Comparison of ENCODE assay signal across 8 cellular contexts in the genomic region with DNA sequence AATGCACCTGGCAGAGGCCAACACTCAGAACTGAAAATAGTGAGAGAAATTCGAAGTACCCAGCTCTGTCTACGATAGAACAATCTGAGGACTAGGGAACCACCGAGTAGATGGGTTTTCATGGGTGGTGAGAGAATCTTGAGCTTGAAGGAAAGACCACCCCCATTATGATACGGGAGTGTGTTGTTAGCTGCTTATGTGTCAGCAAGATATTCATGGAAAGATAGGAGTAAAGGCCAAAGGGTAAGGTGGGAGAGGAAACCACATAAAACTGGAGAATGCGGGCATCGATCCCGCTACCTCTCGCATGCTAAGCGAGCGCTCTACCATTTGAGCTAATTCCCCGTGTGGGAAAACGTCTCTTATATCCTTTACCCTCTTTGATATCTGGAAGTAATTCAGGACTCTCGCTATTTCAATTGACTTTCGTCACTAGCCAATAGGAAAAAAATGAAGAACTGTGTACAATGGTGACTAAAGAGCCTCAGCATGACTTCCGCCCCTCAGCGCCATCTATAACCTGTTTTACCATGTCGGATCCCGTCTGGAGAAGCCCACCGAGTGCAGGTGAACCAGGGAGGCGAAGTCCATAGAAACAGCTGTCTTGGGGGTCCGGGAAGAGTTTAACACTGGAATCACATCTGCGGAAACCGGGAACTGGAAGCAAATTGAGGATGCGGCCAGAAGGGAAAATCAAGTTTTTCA. TPM values are rescaled to one million over a fixed set of nuclear protein-coding genes. Genes with fewer than 3 reads are reported as not detected.
DNase-seq lines count a peak whose midpoint lies in the region; ATAC-seq and TF ChIP-seq lines count a peak whose summit lies in the region.

No MANE protein-coding gene starts in this region.

- H3K27ac ChIP-seq in KMS-11: peak overlapping the region; percentile 25; the same call in 1 of the 2 replicates

- no peaks in the 10 kb centered on the region for H3K36me3 ChIP-seq in KMS-11 (ENCODE audit: insufficient read depth)

- H2AFZ ChIP-seq in KMS-11 (ENCODE audit: low read depth): peak overlapping the region; percentile 55

- no peaks in the 10 kb centered on the region for H4K20me1 ChIP-seq in KMS-11 (ENCODE audit: insufficient read depth)

- H3K36me3 Mint-ChIP-seq in activated naive CD4-positive, alpha-beta T cell treated with anti-CD3 and anti-CD28 coated beads, Interleukin-2, amount 50 U/mL, for 24 hours: peaks cover 2% of the 10 kb centered on the region
- H3K36me3 Mint-ChIP-seq in glutamatergic neuron (ENCODE audit: unreplicated experiment) (peaks cover 5% of the 10 kb centered on the region), osteocyte (ENCODE audit: unreplicated experiment) (no peaks in the 10 kb centered on the region)

- in situ Hi-C loops in Caki2 (cut with HindIII; ENCODE audit: low pct_unique_long_range_greater_than_20kb, low sequenced_read_pairs): no loop called here

- H3K4me3 ChIP-seq in KMS-11 (IDR thresholded peaks at IDR 0.05; ENCODE audit: insufficient read depth, low read depth, low read length): no peak overlapping the region

- peak overlapping the region; percentile 52 for H3K4me2 ChIP-seq in KMS-11

- H3K4me1 ChIP-seq in KMS-11 (ENCODE audit: low read depth, poor library complexity, severe bottlenecking): peaks cover 13% of the 10 kb centered on the region

- ATAC-seq in HG03139 (IDR thresholded peaks at IDR 0.05; ENCODE audit: unreplicated experiment): no peak
- no peak for ATAC-seq in HG02852 (IDR thresholded peaks at IDR 0.05; ENCODE audit: unreplicated experiment)

- H3K4me1 Mint-ChIP-seq in activated naive CD4-positive, alpha-beta T cell treated with anti-CD3 and anti-CD28 coated beads, Interleukin-2, amount 50 U/mL, for 24 hours: peaks cover 34% of the 10 kb centered on the region
- peaks cover 5% of the 10 kb centered on the region for H3K4me1 Mint-ChIP-seq in glutamatergic neuron (ENCODE audit: low read depth, unreplicated experiment)
- peaks cover 21% of the 10 kb centered on the region for H3K4me1 Mint-ChIP-seq in osteocyte (ENCODE audit: unreplicated experiment)

- H3K9me3 Mint-ChIP-seq in activated naive CD4-positive, alpha-beta T cell treated with anti-CD3 and anti-CD28 coated beads, Interleukin-2, amount 50 U/mL, for 24 hours: no peaks in the 10 kb centered on the region
- H3K9me3 Mint-ChIP-seq in glutamatergic neuron (ENCODE audit: unreplicated experiment): peaks cover 38% of the 10 kb centered on the region
- H3K9me3 Mint-ChIP-seq in osteocyte (ENCODE audit: unreplicated experiment): no peaks in the 10 kb centered on the region

- no peaks in the 10 kb centered on the region for H3K27me3 ChIP-seq in KMS-11 (ENCODE audit: insufficient read depth, low read depth)

- peak overlapping the region; percentile 99 for H3K27ac Mint-ChIP-seq in activated naive CD4-positive, alpha-beta T cell treated with anti-CD3 and anti-CD28 coated beads, Interleukin-2, amount 50 U/mL, for 24 hours
- H3K27ac Mint-ChIP-seq in glutamatergic neuron (ENCODE audit: unreplicated experiment) (peak overlapping the region; percentile 88), osteocyte (ENCODE audit: unreplicated experiment) (peak overlapping the region; percentile 98)

- peak overlapping the region; percentile 21; the same call in 1 of the 2 replicates for H3K9ac ChIP-seq in KMS-11

- TF ChIP-seq CTCF in KMS-11 (conservative IDR thresholded peaks at IDR 0.05; ENCODE audit: low read depth, low read length) (no peak), glutamatergic neuron (IDR thresholded peaks at IDR 0.05; ENCODE audit: partially characterized antibody, unreplicated experiment) (no peak), osteocyte (IDR thresholded peaks at IDR 0.05) (no peak)

- peak; percentile 97 for DNase-seq in Caki2 (ENCODE audit: low read depth)
- peak; percentile 98 for DNase-seq in OCI-M1 (lab: John Stamatoyannopoulos, UW)
- DNase-seq in glutamatergic neuron: peak; percentile 62
- no peak for DNase-seq in osteocyte (ENCODE audit: extremely low spot score, unreplicated experiment)

- peaks cover 3% of the 10 kb centered on the region for H3K27me3 Mint-ChIP-seq in activated naive CD4-positive, alpha-beta T cell treated with anti-CD3 and anti-CD28 coated beads, Interleukin-2, amount 50 U/mL, for 24 hours
- peaks cover 31% of the 10 kb centered on the region for H3K27me3 Mint-ChIP-seq in glutamatergic neuron (ENCODE audit: unreplicated experiment)
- peaks cover 13% of the 10 kb centered on the region for H3K27me3 Mint-ChIP-seq in osteocyte (ENCODE audit: unreplicated experiment)

- no peaks in the 10 kb centered on the region for H3K79me2 ChIP-seq in KMS-11 (ENCODE audit: insufficient read depth, low read depth)

- peak overlapping the region; percentile 90 for H3K4me3 Mint-ChIP-seq in activated naive CD4-positive, alpha-beta T cell treated with anti-CD3 and anti-CD28 coated beads, Interleukin-2, amount 50 U/mL, for 24 hours
- H3K4me3 Mint-ChIP-seq in glutamatergic neuron (ENCODE audit: unreplicated experiment): peak overlapping the region; percentile 94
- peak overlapping the region; percentile 91 for H3K4me3 Mint-ChIP-seq in osteocyte (ENCODE audit: unreplicated experiment)

RNA-seq across cellular contexts. Expression of a gene that starts 25.0 kb away (rescaled TPM):
- 24.0 and 36.6 TPM in 2 replicates for total RNA-seq in Caki2 (2014; rRNA removed; shearing (Covaris generic); ENCODE audit: low replicate concordance)
- total RNA-seq in glutamatergic neuron (ENCODE audit: unreplicated experiment) (15.9 TPM), osteocyte (13.1 and 13.9 TPM in 2 replicates)

RNA-seq across cellular contexts. Expression of a gene that starts 33.6 kb away (rescaled TPM):
- 136 and 165 TPM in 2 replicates for total RNA-seq in Caki2 (2014; rRNA removed; shearing (Covaris generic); ENCODE audit: low replicate concordance)
- total RNA-seq in glutamatergic neuron (ENCODE audit: unreplicated experiment) (56.9 TPM), osteocyte (45.0 and 49.2 TPM in 2 replicates)
